ENCODE assay signal across 1 cellular context in genomic region chr6:160140493-160140892, GRCh38. TPM values are rescaled to one million over a fixed set of nuclear protein-coding genes. Genes with fewer than 3 reads are reported as not detected.
"Had no signal": no experiment of that assay in that cellular context is flagged by ENCODE, and none has a peak within 500 bp of the region (broad histone marks: within the 10 kb centered on the region; RNA-seq: fewer than 3 reads in every experiment).

No MANE protein-coding gene starts in this region.

RNA-seq across cellular contexts. Expression of gene SLC22A1, which starts 18.9 kb away (rescaled TPM):
- polyA plus RNA-seq: naive thymus-derived CD4-positive, alpha-beta T cell had no signal
